Comparison of ENCODE assay signal across 8 cellular contexts in genomic region chr15:76059320-76060097, GRCh38. TPM values are rescaled to one million over a fixed set of nuclear protein-coding genes. Genes with fewer than 3 reads are reported as not detected.
A peak's percentile ranks its signal among the peaks of the same experiment; 100 is the strongest.
DNase-seq lines count a peak whose midpoint lies in the region; ATAC-seq and TF ChIP-seq lines count a peak whose summit lies in the region.

Gene TMEM266 (plus strand): TSS chr15:76059985. CDS start chr15:76134264, 74,279 bp downstream.

- H3K27ac Mint-ChIP-seq in endodermal cell = peak within 1 kb of the TSS; percentile 19

- TF ChIP-seq CTCF in WERI-Rb-1 (IDR thresholded peaks at IDR 0.05; ENCODE audit: low read depth, low read length) (peak; percentile 55), endodermal cell (conservative IDR thresholded peaks at IDR 0.05) (peak; percentile 64), suprapubic skin (IDR thresholded peaks at IDR 0.05) (no peak)

- H3K4me1 Mint-ChIP-seq in endodermal cell = peaks cover 23% of the 10 kb centered on the region

- DNase-seq in DMS79 treated with DMSO at 0.1 percent for 48 hours (lab: John Stamatoyannopoulos, UW) = peak; percentile 5
- no peak for DNase-seq in DMS79 (lab: John Stamatoyannopoulos, UW)
- no peak for DNase-seq in Jurkat, Clone E6-1 (ENCODE audit: low read depth, low spot score)
- DNase-seq in WERI-Rb-1 = peak; percentile 62
- peak; percentile 89 for DNase-seq in endodermal cell
- DNase-seq in mesendoderm = peak; percentile 72
- DNase-seq in suprapubic skin (ENCODE audit: low spot score in 2 of 2) = no peak

- H3K18ac ChIP-seq in mesendoderm (ENCODE audit: low read length) = peak within 1 kb of the TSS; percentile 15

- no peaks in the 10 kb centered on the region for H3K9me3 Mint-ChIP-seq in endodermal cell

- H3K79me1 ChIP-seq in mesendoderm (ENCODE audit: low read length) = no peaks in the 10 kb centered on the region

- H3K4me3 ChIP-seq in Jurkat, Clone E6-1 (ENCODE audit: low read length) = peak within 1 kb of the TSS; percentile 45
- peak within 1 kb of the TSS; percentile 80 for H3K4me3 ChIP-seq in WERI-Rb-1 (ENCODE audit: low read depth, low read length)
- peak within 1 kb of the TSS; percentile 82 for H3K4me3 ChIP-seq in endodermal cell (ENCODE audit: low read length)
- H3K4me3 ChIP-seq in mesendoderm (ENCODE audit: low read length) = peak within 1 kb of the TSS; percentile 50
- peak within 1 kb of the TSS; percentile 81 for H3K4me3 ChIP-seq in suprapubic skin

- peaks cover 21% of the 10 kb centered on the region for H3K27me3 ChIP-seq in WERI-Rb-1 (ENCODE audit: insufficient read depth, low read depth, severe bottlenecking)
- H3K27me3 ChIP-seq in endodermal cell (ENCODE audit: control insufficient read depth, insufficient read depth, low read length, poor library complexity, severe bottlenecking) = peaks cover 18% of the 10 kb centered on the region
- peaks cover 6% of the 10 kb centered on the region for H3K27me3 ChIP-seq in mesendoderm (ENCODE audit: insufficient read depth, low read length, poor library complexity)
- peaks cover 15% of the 10 kb centered on the region for H3K27me3 ChIP-seq in suprapubic skin

- 0 to 1% methylated on average over 26 to 106 of the region's 106 CpGs for WGBS in endodermal cell (ENCODE audit: insufficient coverage in 1 of 2, insufficient read length in 1 of 2), 2 experiments
- WGBS in mesendoderm (ENCODE audit: extremely low coverage, insufficient coverage, low lambda C conversion rate) = no CpG with 5 or more reads among the region's 106 CpGs
- 1% methylated on average over 53 of the region's 106 CpGs for WGBS in suprapubic skin

- no peak within 1 kb of the TSS for H2BK5ac ChIP-seq in mesendoderm (ENCODE audit: low read length)

- no peak within 1 kb of the TSS for H3K4ac ChIP-seq in mesendoderm (ENCODE audit: low read depth, low read length)

- TF ChIP-seq EP300 in suprapubic skin (IDR thresholded peaks at IDR 0.05) = no peak

- no peak within 1 kb of the TSS for H4K8ac ChIP-seq in mesendoderm (ENCODE audit: low read depth, low read length)

- peak within 1 kb of the TSS; percentile 75 for H3K56ac ChIP-seq in mesendoderm (ENCODE audit: low read length)

- H3K9me3 ChIP-seq in WERI-Rb-1 (ENCODE audit: severe bottlenecking) (no peaks in the 10 kb centered on the region), endodermal cell (ENCODE audit: control insufficient read depth, low read length) (no peaks in the 10 kb centered on the region), suprapubic skin (no peaks in the 10 kb centered on the region)

- peaks cover 34% of the 10 kb centered on the region for H3K27me3 Mint-ChIP-seq in endodermal cell (ENCODE audit: insufficient read depth)

- H2AK5ac ChIP-seq in mesendoderm (ENCODE audit: low read length) = no peak within 1 kb of the TSS

- no peaks in the 10 kb centered on the region for H3K36me3 Mint-ChIP-seq in endodermal cell (ENCODE audit: low read depth)

- H3K36me3 ChIP-seq in WERI-Rb-1 = no peaks in the 10 kb centered on the region
- no peaks in the 10 kb centered on the region for H3K36me3 ChIP-seq in endodermal cell (ENCODE audit: control insufficient read depth, insufficient read depth, low read length)
- H3K36me3 ChIP-seq in mesendoderm (ENCODE audit: control insufficient read depth, insufficient read depth, low read length) = no peaks in the 10 kb centered on the region
- no peaks in the 10 kb centered on the region for H3K36me3 ChIP-seq in suprapubic skin

- H3K79me2 ChIP-seq in mesendoderm (ENCODE audit: control insufficient read depth, insufficient read depth, low read length) = no peaks in the 10 kb centered on the region

- ATAC-seq in HG03439 (IDR thresholded peaks at IDR 0.05; ENCODE audit: unreplicated experiment) = no peak

- H2BK15ac ChIP-seq in mesendoderm (replicated peaks; ENCODE audit: low read depth) = no peak within 1 kb of the TSS

- H4K5ac ChIP-seq in mesendoderm (ENCODE audit: low read length) = no peak within 1 kb of the TSS

- no peak within 1 kb of the TSS for H3K27ac ChIP-seq in WERI-Rb-1
- H3K27ac ChIP-seq in endodermal cell (ENCODE audit: low read depth, low read length) = no peak within 1 kb of the TSS
- H3K27ac ChIP-seq in mesendoderm (ENCODE audit: low read depth, low read length) = no peak within 1 kb of the TSS
- no peak within 1 kb of the TSS for H3K27ac ChIP-seq in suprapubic skin

- H3K9ac ChIP-seq in endodermal cell (ENCODE audit: extremely low read depth, low read length, poor library complexity, severe bottlenecking) (peak within 1 kb of the TSS; percentile 41), mesendoderm (ENCODE audit: low read length) (peak within 1 kb of the TSS; percentile 61)

- peak within 1 kb of the TSS; percentile 75 for H3K4me2 ChIP-seq in mesendoderm (ENCODE audit: low read length)

- peak within 1 kb of the TSS; percentile 78 for H3K4me3 Mint-ChIP-seq in endodermal cell

- no peak within 1 kb of the TSS for H2BK120ac ChIP-seq in mesendoderm (ENCODE audit: low read depth, low read length)

- no peak for TF ChIP-seq POLR2A in suprapubic skin (IDR thresholded peaks at IDR 0.05)

- H3K23ac ChIP-seq in mesendoderm (ENCODE audit: low read length) = no peak within 1 kb of the TSS

- H3K4me1 ChIP-seq in endodermal cell (ENCODE audit: control insufficient read depth, insufficient read depth, low read length) (peaks cover 8% of the 10 kb centered on the region), mesendoderm (ENCODE audit: control insufficient read depth, low read depth, low read length) (peaks cover 7% of the 10 kb centered on the region), suprapubic skin (peaks cover 27% of the 10 kb centered on the region)

RNA-seq across cellular contexts. Expression of gene TMEM266, which starts in this region (rescaled TPM):
- polyA plus RNA-seq in Jurkat, Clone E6-1 (2012; ENCODE audit: insufficient read depth, insufficient read length) = not detected
- total RNA-seq in endodermal cell = 1 to 10 TPM; 1.8 to 2.0 TPM
- polyA plus RNA-seq in endodermal cell (2013, experiment 1 of 2) = 1.4 TPM
- polyA plus RNA-seq in endodermal cell (2013, experiment 2 of 2) = 0.91 TPM
- polyA plus RNA-seq in mesendoderm (2013, experiment 1 of 2) = 0.25 TPM
- 0.32 TPM for polyA plus RNA-seq in mesendoderm (2013, experiment 2 of 2)
- total RNA-seq in suprapubic skin = 1 to 10 TPM; 1.4 to 3.1 (median 2.3) TPM

Comparison
In these comparisons a context has a peak if more than half of its experiments do, and no peak if none do; other contexts are left out.
1. DNase-seq: peak in DMS79 treated with DMSO at 0.1 percent for 48 hours (single experiment), WERI-Rb-1 (single experiment), endodermal cell (single experiment) and mesendoderm (single experiment); none in DMS79 (single experiment), Jurkat, Clone E6-1 (single experiment) and suprapubic skin (0 of 2).
2. CTCF ChIP-seq: peak in WERI-Rb-1 (single experiment) and endodermal cell (single experiment); none in suprapubic skin (0 of 2).
3. Peak in every context shown above with its lines, with median percentiles within 50 percentile points of each other: H3K4me3 ChIP-seq.